ENCODE assay signal across 8 cellular contexts in genomic region chrX:10016516-10017132, GRCh38. TPM values are rescaled to one million over a fixed set of nuclear protein-coding genes. Genes with fewer than 3 reads are reported as not detected.
A peak's percentile ranks its signal among the peaks of the same experiment; 100 is the strongest.
DNase-seq lines count a peak whose midpoint lies in the region; ATAC-seq and TF ChIP-seq lines count a peak whose summit lies in the region.

No MANE protein-coding gene starts in this region.

- H3K9me3 Mint-ChIP-seq in nephron progenitor cell: peaks cover 61% of the 10 kb centered on the region

- H3K36me3 ChIP-seq in BJ (ENCODE audit: control insufficient read depth, insufficient read depth, low read length): no peaks in the 10 kb centered on the region; the same call in 1 of the 2 replicates
- H3K36me3 ChIP-seq in endocrine pancreas (ENCODE audit: control insufficient read depth, insufficient read depth, low read length): no peaks in the 10 kb centered on the region

- H3K27me3 ChIP-seq in BJ (ENCODE audit: control insufficient read depth, insufficient read depth, low read length) (no peaks in the 10 kb centered on the region), endocrine pancreas (ENCODE audit: control insufficient read depth, insufficient read depth, low read length) (no peaks in the 10 kb centered on the region)

- TF ChIP-seq CTCF in BJ (IDR thresholded peaks at IDR 0.05; ENCODE audit: insufficient read depth, low read depth, low read length): no peak
- no peak for TF ChIP-seq CTCF in nephron progenitor cell (IDR thresholded peaks at IDR 0.05)

- peaks cover 4% of the 10 kb centered on the region for H3K4me1 ChIP-seq in endocrine pancreas (ENCODE audit: control insufficient read depth, insufficient read depth, low read length)

- H3K4me1 Mint-ChIP-seq in nephron progenitor cell: peaks cover 40% of the 10 kb centered on the region

- POLR2A ChIA-PET in BJ (lab: Charles Lee): no interaction called here

- ATAC-seq in GM19324 (IDR thresholded peaks at IDR 0.05; ENCODE audit: low FRiP score, unreplicated experiment) (no peak), GM21528 (IDR thresholded peaks at IDR 0.05; ENCODE audit: low FRiP score, unreplicated experiment) (no peak)

- DNase-seq in BJ (ENCODE audit: low read depth): no peak
- peak; percentile 31 for DNase-seq in NCI-H69 (lab: John Stamatoyannopoulos, UW)
- no peak for DNase-seq in nephron progenitor cell
- no peak for DNase-seq in OCI-M1 (lab: John Stamatoyannopoulos, UW)
- no peak for DNase-seq in AML-193 (lab: John Stamatoyannopoulos, UW)

- no peaks in the 10 kb centered on the region for H3K9me3 ChIP-seq in endocrine pancreas (ENCODE audit: control insufficient read depth, low read length)

- peaks cover 32% of the 10 kb centered on the region for H3K36me3 Mint-ChIP-seq in nephron progenitor cell (ENCODE audit: low read depth)

- peak overlapping the region; percentile 87 for H3K27ac Mint-ChIP-seq in nephron progenitor cell

- H3K4me3 ChIP-seq in BJ (ENCODE audit: low read depth, low read length): peak overlapping the region; percentile 57
- peak overlapping the region; percentile 76 for H3K4me3 ChIP-seq in endocrine pancreas (ENCODE audit: control insufficient read depth, insufficient read depth, low read length)

- H3K4me3 Mint-ChIP-seq in nephron progenitor cell: peak overlapping the region; percentile 87

- H3K27me3 Mint-ChIP-seq in nephron progenitor cell (ENCODE audit: low read depth, poor library complexity): no peaks in the 10 kb centered on the region

- CTCF ChIA-PET in BJ (lab: Yijun Ruan, JAX): interaction anchor here (1.3 to 2.0 kb wide), 2 partner anchors 102 to 120 kb away, joined by 4 to 9 read pairs; no protein-coding TSS in a partner anchor

- H3K9ac ChIP-seq in endocrine pancreas (ENCODE audit: control insufficient read depth, insufficient read depth, low read length): peak overlapping the region; percentile 30

RNA-seq across cellular contexts. Expression of gene CLDN34, which starts 49.5 kb away (rescaled TPM):
- not detected in 2 replicates for polyA plus RNA-seq in BJ (2011; rRNA removed)
- polyA minus RNA-seq in BJ (2011; rRNA and poly(A)+ RNA removed): not detected in 2 replicates
